ENCODE assay signal across 1 cellular context in the genomic region with DNA sequence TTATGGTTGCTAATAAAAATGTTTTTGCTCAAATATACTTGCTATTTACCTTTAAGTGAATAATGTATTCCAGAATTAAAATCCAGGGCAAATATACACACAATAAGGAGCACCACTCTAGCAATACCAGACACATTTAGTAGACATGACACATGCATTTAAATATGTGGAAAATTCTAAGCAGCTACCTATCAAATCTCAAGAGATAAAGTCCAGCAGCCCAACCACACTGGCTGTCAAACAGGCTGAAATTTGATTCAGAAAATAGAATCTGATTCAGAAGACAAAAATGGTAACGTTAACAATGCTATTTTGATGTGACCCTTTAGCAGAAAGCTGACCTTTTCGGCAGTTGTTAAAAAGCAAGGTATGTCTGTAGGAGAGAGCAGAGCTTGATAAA.
A peak's percentile ranks its signal among the peaks of the same experiment; 100 is the strongest.
TF ChIP-seq lines count a peak whose summit lies in the region.

No MANE protein-coding gene starts in this region.

TF ChIP-seq in SK-N-SH, 30 proteins besides CTCF, POLR2A, EP300 and RAD21 (continued from another document):
- TF ChIP-seq, protein P1, sequence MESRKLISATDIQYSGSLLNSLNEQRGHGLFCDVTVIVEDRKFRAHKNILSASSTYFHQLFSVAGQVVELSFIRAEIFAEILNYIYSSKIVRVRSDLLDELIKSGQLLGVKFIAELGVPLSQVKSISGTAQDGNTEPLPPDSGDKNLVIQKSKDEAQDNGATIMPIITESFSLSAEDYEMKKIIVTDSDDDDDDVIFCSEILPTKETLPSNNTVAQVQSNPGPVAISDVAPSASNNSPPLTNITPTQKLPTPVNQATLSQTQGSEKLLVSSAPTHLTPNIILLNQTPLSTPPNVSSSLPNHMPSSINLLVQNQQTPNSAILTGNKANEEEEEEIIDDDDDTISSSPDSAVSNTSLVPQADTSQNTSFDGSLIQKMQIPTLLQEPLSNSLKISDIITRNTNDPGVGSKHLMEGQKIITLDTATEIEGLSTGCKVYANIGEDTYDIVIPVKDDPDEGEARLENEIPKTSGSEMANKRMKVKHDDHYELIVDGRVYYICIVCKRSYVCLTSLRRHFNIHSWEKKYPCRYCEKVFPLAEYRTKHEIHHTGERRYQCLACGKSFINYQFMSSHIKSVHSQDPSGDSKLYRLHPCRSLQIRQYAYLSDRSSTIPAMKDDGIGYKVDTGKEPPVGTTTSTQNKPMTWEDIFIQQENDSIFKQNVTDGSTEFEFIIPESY (IDR thresholded peaks at IDR 0.05; ENCODE audit: borderline replicate concordance, low read depth), result no peak
- TF ChIP-seq RFX5 (IDR thresholded peaks at IDR 0.05; ENCODE audit: low read length) (no peak), FOSL2 (IDR thresholded peaks at IDR 0.05; ENCODE audit: borderline replicate concordance, low read depth) (peak; percentile 84), MEF2A (IDR thresholded peaks at IDR 0.05; ENCODE audit: borderline replicate concordance, low read depth) (peak; percentile 99), TEAD4 (IDR thresholded peaks at IDR 0.05; ENCODE audit: borderline replicate concordance, insufficient read depth) (peak; percentile 93), YY1 (IDR thresholded peaks at IDR 0.05; ENCODE audit: low read depth) (no peak), FOXJ3 (CRISPR knock-in tag; IDR thresholded peaks at IDR 0.05) (no peak), FOXM1 (IDR thresholded peaks at IDR 0.05; ENCODE audit: low read depth) (peak; percentile 47; the same call in 1 of the 2 replicates), GATA2 (CRISPR knock-in tag; IDR thresholded peaks at IDR 0.05) (no peak), RCOR1 (IDR thresholded peaks at IDR 0.05; ENCODE audit: low read length) (no peak), CHD2 (IDR thresholded peaks at IDR 0.05; ENCODE audit: low read length, partially characterized antibody) (no peak), MXI1 (IDR thresholded peaks at IDR 0.05; ENCODE audit: low read depth, low read length) (no peak), SMC3 (IDR thresholded peaks at IDR 0.05; ENCODE audit: low read depth, low read length) (no peak), GABPA (IDR thresholded peaks at IDR 0.05; ENCODE audit: low read depth) (no peak), NFIC (IDR thresholded peaks at IDR 0.05; ENCODE audit: borderline replicate concordance) (peak; percentile 48; the same call in 1 of the 2 replicates), ELF1 (IDR thresholded peaks at IDR 0.05) (no peak), SIN3A (IDR thresholded peaks at IDR 0.05; ENCODE audit: borderline replicate concordance, low read depth, low read length) (0 out of 2 replicates have a peak, but pooled peaks have one; percentile 42), RXRA (IDR thresholded peaks at IDR 0.05; ENCODE audit: borderline replicate concordance, low read depth) (peak; percentile 82), NRF1 (IDR thresholded peaks at IDR 0.05; ENCODE audit: low read depth, low read length) (no peak), EZH2phosphoT487 (IDR thresholded peaks at IDR 0.05; ENCODE audit: borderline replicate concordance, low read depth) (no peak), POLR2AphosphoS5 (IDR thresholded peaks at IDR 0.05; ENCODE audit: low read depth, low read length) (peak; percentile 69; the same call in 1 of the 2 replicates), TAF1 (IDR thresholded peaks at IDR 0.05; ENCODE audit: borderline replicate concordance, low read depth, low read length) (no peak)
- TF ChIP-seq, protein P2, sequence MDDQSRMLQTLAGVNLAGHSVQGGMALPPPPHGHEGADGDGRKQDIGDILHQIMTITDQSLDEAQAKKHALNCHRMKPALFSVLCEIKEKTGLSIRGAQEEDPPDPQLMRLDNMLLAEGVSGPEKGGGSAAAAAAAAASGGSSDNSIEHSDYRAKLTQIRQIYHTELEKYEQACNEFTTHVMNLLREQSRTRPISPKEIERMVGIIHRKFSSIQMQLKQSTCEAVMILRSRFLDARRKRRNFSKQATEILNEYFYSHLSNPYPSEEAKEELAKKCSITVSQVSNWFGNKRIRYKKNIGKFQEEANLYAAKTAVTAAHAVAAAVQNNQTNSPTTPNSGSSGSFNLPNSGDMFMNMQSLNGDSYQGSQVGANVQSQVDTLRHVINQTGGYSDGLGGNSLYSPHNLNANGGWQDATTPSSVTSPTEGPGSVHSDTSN (IDR thresholded peaks at IDR 0.05), result peak; percentile 89
- TF ChIP-seq, protein P3, sequence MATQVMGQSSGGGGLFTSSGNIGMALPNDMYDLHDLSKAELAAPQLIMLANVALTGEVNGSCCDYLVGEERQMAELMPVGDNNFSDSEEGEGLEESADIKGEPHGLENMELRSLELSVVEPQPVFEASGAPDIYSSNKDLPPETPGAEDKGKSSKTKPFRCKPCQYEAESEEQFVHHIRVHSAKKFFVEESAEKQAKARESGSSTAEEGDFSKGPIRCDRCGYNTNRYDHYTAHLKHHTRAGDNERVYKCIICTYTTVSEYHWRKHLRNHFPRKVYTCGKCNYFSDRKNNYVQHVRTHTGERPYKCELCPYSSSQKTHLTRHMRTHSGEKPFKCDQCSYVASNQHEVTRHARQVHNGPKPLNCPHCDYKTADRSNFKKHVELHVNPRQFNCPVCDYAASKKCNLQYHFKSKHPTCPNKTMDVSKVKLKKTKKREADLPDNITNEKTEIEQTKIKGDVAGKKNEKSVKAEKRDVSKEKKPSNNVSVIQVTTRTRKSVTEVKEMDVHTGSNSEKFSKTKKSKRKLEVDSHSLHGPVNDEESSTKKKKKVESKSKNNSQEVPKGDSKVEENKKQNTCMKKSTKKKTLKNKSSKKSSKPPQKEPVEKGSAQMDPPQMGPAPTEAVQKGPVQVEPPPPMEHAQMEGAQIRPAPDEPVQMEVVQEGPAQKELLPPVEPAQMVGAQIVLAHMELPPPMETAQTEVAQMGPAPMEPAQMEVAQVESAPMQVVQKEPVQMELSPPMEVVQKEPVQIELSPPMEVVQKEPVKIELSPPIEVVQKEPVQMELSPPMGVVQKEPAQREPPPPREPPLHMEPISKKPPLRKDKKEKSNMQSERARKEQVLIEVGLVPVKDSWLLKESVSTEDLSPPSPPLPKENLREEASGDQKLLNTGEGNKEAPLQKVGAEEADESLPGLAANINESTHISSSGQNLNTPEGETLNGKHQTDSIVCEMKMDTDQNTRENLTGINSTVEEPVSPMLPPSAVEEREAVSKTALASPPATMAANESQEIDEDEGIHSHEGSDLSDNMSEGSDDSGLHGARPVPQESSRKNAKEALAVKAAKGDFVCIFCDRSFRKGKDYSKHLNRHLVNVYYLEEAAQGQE (IDR thresholded peaks at IDR 0.05; ENCODE audit: low read depth, low read length), result no peak
- TF ChIP-seq, protein P4, sequence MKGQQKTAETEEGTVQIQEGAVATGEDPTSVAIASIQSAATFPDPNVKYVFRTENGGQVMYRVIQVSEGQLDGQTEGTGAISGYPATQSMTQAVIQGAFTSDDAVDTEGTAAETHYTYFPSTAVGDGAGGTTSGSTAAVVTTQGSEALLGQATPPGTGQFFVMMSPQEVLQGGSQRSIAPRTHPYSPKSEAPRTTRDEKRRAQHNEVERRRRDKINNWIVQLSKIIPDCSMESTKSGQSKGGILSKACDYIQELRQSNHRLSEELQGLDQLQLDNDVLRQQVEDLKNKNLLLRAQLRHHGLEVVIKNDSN (IDR thresholded peaks at IDR 0.05; ENCODE audit: borderline replicate concordance, low read depth), result no peak
- TF ChIP-seq, protein P5, sequence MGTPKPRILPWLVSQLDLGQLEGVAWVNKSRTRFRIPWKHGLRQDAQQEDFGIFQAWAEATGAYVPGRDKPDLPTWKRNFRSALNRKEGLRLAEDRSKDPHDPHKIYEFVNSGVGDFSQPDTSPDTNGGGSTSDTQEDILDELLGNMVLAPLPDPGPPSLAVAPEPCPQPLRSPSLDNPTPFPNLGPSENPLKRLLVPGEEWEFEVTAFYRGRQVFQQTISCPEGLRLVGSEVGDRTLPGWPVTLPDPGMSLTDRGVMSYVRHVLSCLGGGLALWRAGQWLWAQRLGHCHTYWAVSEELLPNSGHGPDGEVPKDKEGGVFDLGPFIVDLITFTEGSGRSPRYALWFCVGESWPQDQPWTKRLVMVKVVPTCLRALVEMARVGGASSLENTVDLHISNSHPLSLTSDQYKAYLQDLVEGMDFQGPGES (IDR thresholded peaks at IDR 0.05; ENCODE audit: low read depth, low read length), result no peak
- TF ChIP-seq, protein P6, sequence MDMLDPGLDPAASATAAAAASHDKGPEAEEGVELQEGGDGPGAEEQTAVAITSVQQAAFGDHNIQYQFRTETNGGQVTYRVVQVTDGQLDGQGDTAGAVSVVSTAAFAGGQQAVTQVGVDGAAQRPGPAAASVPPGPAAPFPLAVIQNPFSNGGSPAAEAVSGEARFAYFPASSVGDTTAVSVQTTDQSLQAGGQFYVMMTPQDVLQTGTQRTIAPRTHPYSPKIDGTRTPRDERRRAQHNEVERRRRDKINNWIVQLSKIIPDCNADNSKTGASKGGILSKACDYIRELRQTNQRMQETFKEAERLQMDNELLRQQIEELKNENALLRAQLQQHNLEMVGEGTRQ (IDR thresholded peaks at IDR 0.05; ENCODE audit: borderline replicate concordance, low read depth, low read length), result no peak
- TF ChIP-seq, protein P7, sequence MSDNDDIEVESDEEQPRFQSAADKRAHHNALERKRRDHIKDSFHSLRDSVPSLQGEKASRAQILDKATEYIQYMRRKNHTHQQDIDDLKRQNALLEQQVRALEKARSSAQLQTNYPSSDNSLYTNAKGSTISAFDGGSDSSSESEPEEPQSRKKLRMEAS (IDR thresholded peaks at IDR 0.05; ENCODE audit: low read depth), result peak; percentile 57
TF ChIP-seq in SK-N-SH: peak in this region for 12.
